Comparison of ENCODE assay signal across 1 cellular context in the genomic region with DNA sequence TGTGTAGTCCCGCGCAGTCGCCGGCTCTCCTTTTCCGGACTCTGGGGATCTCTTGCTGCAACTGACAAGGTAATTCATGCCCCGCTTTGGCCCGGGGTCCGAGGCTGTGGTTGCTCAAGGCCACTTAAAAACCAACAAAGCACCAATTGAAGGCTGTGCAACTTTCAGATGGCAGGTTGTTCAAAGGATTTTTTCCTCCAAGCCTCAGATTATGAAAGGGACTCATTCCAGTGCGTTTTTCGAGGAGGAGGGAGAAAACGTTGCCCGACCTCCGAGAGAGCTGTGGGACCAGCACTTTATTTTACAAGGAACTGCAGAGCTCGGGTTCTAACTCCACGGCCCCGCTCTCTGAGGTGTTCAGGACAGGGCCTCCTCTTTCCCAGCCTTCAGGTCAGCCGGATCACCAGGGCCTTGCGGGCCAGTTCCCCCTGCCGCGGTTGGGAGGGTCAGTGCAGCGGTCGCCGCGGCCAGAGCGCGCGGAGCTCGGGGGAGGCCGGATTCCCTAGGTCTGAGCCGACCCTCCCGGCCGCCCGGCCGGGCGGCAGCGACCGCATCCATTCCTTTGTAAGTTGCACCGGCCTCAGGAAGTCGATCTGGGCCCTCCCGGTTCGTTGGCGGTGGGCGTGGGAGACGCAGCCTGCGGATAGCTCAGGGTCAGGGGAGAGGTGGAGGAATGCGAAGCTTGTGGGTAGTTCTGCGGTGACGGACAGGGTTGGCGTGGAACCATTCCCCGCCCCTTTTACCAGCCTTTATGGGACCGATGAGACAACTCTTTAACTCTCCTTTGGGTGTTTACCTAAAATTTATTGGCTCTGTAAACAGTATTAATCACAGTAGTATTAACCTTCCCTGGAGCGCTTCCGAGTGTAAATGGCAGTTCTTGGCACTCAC.
TF ChIP-seq lines count a peak whose summit lies in the region.

No MANE protein-coding gene starts in this region.

TF ChIP-seq in HepG2, 621 proteins besides CTCF, POLR2A, EP300 and RAD21 (continued from another document and continues in another):
- TF ChIP-seq, protein P1, sequence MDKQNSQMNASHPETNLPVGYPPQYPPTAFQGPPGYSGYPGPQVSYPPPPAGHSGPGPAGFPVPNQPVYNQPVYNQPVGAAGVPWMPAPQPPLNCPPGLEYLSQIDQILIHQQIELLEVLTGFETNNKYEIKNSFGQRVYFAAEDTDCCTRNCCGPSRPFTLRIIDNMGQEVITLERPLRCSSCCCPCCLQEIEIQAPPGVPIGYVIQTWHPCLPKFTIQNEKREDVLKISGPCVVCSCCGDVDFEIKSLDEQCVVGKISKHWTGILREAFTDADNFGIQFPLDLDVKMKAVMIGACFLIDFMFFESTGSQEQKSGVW (CRISPR knock-in tag; IDR thresholded peaks at IDR 0.05; ENCODE audit: borderline replicate concordance), result no peak
- TF ChIP-seq ZNF570 (CRISPR knock-in tag; IDR thresholded peaks at IDR 0.05; ENCODE audit: borderline replicate concordance) (no peak), NFE2L2 (IDR thresholded peaks at IDR 0.05; ENCODE audit: low read length) (no peak), HNRNPK (IDR thresholded peaks at IDR 0.05; ENCODE audit: low read depth, low read length, poor library complexity, severe bottlenecking) (no peak), TCF7L2 (IDR thresholded peaks at IDR 0.05; ENCODE audit: low read depth, low read length) (no peak), NKX3-1 (CRISPR knock-in tag; IDR thresholded peaks at IDR 0.05) (0 out of 2 replicates have a peak, but pooled peaks have one; percentile 30), ZNF713 (CRISPR knock-in tag; IDR thresholded peaks at IDR 0.05) (no peak), ZNF674 (CRISPR knock-in tag; IDR thresholded peaks at IDR 0.05; ENCODE audit: low read depth) (no peak), SPEN (CRISPR knock-in tag; IDR thresholded peaks at IDR 0.05; ENCODE audit: low read depth) (peak; percentile 71), ZFP36L1 (CRISPR knock-in tag; IDR thresholded peaks at IDR 0.05) (peak; percentile 53; the same call in 1 of the 2 replicates), HDAC1 (CRISPR knock-in tag; IDR thresholded peaks at IDR 0.05) (peak; percentile 67), GATAD1 (CRISPR knock-in tag; IDR thresholded peaks at IDR 0.05) (no peak; the same call in 1 of the 2 replicates), CC2D1A (CRISPR knock-in tag; IDR thresholded peaks at IDR 0.05) (no peak), ZFP37 (CRISPR knock-in tag; IDR thresholded peaks at IDR 0.05; ENCODE audit: borderline replicate concordance) (no peak; the same call in 1 of the 2 replicates), MIXL1 (CRISPR knock-in tag; IDR thresholded peaks at IDR 0.05) (no peak), ZNF615 (CRISPR knock-in tag; IDR thresholded peaks at IDR 0.05; ENCODE audit: borderline replicate concordance) (no peak; the same call in 1 of the 2 replicates), ZFP90 (CRISPR knock-in tag; IDR thresholded peaks at IDR 0.05; ENCODE audit: borderline replicate concordance) (peak; percentile 71), FOSL1 (CRISPR knock-in tag; IDR thresholded peaks at IDR 0.05; ENCODE audit: borderline replicate concordance) (peak; percentile 23; the same call in 1 of the 2 replicates), NBN (conservative IDR thresholded peaks at IDR 0.05) (no peak), GLI4 (CRISPR knock-in tag; IDR thresholded peaks at IDR 0.05; ENCODE audit: borderline replicate concordance) (0 out of 2 replicates have a peak, but pooled peaks have one; percentile 19), KLF15 (CRISPR knock-in tag; IDR thresholded peaks at IDR 0.05; ENCODE audit: borderline replicate concordance) (no peak)
- TF ChIP-seq, protein P2, sequence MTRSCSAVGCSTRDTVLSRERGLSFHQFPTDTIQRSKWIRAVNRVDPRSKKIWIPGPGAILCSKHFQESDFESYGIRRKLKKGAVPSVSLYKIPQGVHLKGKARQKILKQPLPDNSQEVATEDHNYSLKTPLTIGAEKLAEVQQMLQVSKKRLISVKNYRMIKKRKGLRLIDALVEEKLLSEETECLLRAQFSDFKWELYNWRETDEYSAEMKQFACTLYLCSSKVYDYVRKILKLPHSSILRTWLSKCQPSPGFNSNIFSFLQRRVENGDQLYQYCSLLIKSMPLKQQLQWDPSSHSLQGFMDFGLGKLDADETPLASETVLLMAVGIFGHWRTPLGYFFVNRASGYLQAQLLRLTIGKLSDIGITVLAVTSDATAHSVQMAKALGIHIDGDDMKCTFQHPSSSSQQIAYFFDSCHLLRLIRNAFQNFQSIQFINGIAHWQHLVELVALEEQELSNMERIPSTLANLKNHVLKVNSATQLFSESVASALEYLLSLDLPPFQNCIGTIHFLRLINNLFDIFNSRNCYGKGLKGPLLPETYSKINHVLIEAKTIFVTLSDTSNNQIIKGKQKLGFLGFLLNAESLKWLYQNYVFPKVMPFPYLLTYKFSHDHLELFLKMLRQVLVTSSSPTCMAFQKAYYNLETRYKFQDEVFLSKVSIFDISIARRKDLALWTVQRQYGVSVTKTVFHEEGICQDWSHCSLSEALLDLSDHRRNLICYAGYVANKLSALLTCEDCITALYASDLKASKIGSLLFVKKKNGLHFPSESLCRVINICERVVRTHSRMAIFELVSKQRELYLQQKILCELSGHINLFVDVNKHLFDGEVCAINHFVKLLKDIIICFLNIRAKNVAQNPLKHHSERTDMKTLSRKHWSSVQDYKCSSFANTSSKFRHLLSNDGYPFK (CRISPR knock-in tag; IDR thresholded peaks at IDR 0.05; ENCODE audit: borderline replicate concordance), result no peak; the same call in 1 of the 2 replicates
- TF ChIP-seq, protein P3, sequence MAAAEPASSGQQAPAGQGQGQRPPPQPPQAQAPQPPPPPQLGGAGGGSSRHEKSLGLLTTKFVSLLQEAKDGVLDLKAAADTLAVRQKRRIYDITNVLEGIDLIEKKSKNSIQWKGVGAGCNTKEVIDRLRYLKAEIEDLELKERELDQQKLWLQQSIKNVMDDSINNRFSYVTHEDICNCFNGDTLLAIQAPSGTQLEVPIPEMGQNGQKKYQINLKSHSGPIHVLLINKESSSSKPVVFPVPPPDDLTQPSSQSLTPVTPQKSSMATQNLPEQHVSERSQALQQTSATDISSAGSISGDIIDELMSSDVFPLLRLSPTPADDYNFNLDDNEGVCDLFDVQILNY (CRISPR knock-in tag; conservative IDR thresholded peaks at IDR 0.05), result no peak; the same call in 1 of the 2 replicates
- TF ChIP-seq, protein P4, sequence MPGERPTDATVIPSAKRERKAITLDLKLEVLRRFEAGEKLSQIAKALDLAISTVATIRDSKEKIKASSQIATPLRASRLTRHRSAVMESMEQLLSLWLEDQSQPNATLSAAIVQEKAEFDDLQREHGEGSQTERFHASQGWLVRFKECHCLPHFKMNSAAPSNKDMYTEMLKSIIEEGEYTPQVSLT (CRISPR knock-in tag; IDR thresholded peaks at IDR 0.05; ENCODE audit: borderline replicate concordance, low read depth), result no peak
- TF ChIP-seq, protein P5, sequence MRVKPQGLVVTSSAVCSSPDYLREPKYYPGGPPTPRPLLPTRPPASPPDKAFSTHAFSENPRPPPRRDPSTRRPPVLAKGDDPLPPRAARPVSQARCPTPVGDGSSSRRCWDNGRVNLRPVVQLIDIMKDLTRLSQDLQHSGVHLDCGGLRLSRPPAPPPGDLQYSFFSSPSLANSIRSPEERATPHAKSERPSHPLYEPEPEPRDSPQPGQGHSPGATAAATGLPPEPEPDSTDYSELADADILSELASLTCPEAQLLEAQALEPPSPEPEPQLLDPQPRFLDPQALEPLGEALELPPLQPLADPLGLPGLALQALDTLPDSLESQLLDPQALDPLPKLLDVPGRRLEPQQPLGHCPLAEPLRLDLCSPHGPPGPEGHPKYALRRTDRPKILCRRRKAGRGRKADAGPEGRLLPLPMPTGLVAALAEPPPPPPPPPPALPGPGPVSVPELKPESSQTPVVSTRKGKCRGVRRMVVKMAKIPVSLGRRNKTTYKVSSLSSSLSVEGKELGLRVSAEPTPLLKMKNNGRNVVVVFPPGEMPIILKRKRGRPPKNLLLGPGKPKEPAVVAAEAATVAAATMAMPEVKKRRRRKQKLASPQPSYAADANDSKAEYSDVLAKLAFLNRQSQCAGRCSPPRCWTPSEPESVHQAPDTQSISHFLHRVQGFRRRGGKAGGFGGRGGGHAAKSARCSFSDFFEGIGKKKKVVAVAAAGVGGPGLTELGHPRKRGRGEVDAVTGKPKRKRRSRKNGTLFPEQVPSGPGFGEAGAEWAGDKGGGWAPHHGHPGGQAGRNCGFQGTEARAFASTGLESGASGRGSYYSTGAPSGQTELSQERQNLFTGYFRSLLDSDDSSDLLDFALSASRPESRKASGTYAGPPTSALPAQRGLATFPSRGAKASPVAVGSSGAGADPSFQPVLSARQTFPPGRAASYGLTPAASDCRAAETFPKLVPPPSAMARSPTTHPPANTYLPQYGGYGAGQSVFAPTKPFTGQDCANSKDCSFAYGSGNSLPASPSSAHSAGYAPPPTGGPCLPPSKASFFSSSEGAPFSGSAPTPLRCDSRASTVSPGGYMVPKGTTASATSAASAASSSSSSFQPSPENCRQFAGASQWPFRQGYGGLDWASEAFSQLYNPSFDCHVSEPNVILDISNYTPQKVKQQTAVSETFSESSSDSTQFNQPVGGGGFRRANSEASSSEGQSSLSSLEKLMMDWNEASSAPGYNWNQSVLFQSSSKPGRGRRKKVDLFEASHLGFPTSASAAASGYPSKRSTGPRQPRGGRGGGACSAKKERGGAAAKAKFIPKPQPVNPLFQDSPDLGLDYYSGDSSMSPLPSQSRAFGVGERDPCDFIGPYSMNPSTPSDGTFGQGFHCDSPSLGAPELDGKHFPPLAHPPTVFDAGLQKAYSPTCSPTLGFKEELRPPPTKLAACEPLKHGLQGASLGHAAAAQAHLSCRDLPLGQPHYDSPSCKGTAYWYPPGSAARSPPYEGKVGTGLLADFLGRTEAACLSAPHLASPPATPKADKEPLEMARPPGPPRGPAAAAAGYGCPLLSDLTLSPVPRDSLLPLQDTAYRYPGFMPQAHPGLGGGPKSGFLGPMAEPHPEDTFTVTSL (CRISPR knock-in tag; IDR thresholded peaks at IDR 0.05; ENCODE audit: borderline replicate concordance), result no peak
- TF ChIP-seq, protein P6, sequence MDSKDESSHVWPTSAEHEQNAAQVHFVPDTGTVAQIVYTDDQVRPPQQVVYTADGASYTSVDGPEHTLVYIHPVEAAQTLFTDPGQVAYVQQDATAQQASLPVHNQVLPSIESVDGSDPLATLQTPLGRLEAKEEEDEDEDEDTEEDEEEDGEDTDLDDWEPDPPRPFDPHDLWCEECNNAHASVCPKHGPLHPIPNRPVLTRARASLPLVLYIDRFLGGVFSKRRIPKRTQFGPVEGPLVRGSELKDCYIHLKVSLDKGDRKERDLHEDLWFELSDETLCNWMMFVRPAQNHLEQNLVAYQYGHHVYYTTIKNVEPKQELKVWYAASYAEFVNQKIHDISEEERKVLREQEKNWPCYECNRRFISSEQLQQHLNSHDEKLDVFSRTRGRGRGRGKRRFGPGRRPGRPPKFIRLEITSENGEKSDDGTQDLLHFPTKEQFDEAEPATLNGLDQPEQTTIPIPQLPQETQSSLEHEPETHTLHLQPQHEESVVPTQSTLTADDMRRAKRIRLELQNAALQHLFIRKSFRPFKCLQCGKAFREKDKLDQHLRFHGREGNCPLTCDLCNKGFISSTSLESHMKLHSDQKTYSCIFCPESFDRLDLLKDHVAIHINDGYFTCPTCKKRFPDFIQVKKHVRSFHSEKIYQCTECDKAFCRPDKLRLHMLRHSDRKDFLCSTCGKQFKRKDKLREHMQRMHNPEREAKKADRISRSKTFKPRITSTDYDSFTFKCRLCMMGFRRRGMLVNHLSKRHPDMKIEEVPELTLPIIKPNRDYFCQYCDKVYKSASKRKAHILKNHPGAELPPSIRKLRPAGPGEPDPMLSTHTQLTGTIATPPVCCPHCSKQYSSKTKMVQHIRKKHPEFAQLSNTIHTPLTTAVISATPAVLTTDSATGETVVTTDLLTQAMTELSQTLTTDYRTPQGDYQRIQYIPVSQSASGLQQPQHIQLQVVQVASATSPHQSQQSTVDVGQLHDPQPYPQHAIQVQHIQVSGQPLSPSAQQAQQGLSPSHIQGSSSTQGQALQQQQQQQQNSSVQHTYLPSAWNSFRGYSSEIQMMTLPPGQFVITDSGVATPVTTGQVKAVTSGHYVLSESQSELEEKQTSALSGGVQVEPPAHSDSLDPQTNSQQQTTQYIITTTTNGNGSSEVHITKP (CRISPR knock-in tag; IDR thresholded peaks at IDR 0.05; ENCODE audit: low read depth), result 0 out of 2 replicates have a peak, but pooled peaks have one; percentile 32
- TF ChIP-seq, protein P7, sequence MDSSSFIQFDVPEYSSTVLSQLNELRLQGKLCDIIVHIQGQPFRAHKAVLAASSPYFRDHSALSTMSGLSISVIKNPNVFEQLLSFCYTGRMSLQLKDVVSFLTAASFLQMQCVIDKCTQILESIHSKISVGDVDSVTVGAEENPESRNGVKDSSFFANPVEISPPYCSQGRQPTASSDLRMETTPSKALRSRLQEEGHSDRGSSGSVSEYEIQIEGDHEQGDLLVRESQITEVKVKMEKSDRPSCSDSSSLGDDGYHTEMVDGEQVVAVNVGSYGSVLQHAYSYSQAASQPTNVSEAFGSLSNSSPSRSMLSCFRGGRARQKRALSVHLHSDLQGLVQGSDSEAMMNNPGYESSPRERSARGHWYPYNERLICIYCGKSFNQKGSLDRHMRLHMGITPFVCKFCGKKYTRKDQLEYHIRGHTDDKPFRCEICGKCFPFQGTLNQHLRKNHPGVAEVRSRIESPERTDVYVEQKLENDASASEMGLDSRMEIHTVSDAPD (CRISPR knock-in tag; IDR thresholded peaks at IDR 0.05), result 0 out of 2 replicates have a peak, but pooled peaks have one; percentile 71
- TF ChIP-seq, protein P8, sequence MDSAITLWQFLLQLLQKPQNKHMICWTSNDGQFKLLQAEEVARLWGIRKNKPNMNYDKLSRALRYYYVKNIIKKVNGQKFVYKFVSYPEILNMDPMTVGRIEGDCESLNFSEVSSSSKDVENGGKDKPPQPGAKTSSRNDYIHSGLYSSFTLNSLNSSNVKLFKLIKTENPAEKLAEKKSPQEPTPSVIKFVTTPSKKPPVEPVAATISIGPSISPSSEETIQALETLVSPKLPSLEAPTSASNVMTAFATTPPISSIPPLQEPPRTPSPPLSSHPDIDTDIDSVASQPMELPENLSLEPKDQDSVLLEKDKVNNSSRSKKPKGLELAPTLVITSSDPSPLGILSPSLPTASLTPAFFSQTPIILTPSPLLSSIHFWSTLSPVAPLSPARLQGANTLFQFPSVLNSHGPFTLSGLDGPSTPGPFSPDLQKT (CRISPR knock-in tag; IDR thresholded peaks at IDR 0.05; ENCODE audit: borderline replicate concordance), result no peak
